In the genomic region with DNA sequence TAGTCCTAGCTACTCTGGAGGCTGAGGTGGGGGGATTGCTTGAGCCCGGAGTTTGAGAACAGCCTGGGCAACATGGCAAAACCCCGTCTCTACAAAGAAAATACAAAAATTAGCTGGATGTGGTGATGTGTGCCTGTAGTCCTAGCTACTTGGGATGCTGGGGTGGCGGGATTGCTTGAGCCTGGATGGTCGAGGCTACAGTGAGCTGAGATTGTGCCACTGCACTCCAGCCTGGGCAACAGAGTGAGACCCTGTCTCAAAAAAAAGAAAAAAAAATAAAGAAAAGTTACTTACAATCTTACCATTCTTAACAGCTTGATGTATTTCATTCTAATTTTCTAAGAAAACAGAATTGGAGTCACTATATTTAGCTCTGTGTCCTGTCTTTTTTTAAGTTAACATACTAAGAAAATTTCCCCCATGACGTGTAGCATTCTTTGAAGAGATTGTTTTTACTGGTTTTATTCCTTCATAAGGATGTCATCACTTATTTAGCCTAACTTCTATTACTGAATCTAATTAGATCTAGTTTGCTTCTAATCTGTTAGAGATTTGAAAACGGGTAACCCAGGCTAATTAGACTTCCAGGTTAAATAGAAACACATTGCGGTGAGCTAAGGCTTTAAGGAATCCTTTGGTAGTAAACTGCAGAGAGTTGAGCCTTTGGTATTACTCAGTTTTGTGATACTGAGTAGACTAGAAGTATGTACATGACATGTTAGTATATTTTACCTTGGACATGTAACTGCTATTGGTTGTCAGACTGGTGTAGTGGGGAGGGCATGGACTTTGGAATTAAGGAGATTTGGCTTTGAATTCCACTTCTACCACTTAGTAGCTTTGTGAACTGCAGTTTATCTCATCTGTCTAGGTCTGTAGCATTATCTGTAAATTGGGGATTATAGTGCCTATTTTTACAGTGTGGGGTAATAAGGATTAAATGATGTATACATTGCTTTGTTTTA, we compare ENCODE assay signal across 1 cellular context.
TF ChIP-seq lines count a peak whose summit lies in the region.

No MANE protein-coding gene starts in this region.

TF ChIP-seq in liver, 16 proteins besides CTCF, POLR2A, EP300 and RAD21 (continued from another document):
- TF ChIP-seq, protein P1, sequence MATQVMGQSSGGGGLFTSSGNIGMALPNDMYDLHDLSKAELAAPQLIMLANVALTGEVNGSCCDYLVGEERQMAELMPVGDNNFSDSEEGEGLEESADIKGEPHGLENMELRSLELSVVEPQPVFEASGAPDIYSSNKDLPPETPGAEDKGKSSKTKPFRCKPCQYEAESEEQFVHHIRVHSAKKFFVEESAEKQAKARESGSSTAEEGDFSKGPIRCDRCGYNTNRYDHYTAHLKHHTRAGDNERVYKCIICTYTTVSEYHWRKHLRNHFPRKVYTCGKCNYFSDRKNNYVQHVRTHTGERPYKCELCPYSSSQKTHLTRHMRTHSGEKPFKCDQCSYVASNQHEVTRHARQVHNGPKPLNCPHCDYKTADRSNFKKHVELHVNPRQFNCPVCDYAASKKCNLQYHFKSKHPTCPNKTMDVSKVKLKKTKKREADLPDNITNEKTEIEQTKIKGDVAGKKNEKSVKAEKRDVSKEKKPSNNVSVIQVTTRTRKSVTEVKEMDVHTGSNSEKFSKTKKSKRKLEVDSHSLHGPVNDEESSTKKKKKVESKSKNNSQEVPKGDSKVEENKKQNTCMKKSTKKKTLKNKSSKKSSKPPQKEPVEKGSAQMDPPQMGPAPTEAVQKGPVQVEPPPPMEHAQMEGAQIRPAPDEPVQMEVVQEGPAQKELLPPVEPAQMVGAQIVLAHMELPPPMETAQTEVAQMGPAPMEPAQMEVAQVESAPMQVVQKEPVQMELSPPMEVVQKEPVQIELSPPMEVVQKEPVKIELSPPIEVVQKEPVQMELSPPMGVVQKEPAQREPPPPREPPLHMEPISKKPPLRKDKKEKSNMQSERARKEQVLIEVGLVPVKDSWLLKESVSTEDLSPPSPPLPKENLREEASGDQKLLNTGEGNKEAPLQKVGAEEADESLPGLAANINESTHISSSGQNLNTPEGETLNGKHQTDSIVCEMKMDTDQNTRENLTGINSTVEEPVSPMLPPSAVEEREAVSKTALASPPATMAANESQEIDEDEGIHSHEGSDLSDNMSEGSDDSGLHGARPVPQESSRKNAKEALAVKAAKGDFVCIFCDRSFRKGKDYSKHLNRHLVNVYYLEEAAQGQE (IDR thresholded peaks at IDR 0.05), result no peak
- no peak for TF ChIP-seq YY1 (IDR thresholded peaks at IDR 0.05)
